15 cellular contexts compared by ENCODE assay signal in the genomic region with DNA sequence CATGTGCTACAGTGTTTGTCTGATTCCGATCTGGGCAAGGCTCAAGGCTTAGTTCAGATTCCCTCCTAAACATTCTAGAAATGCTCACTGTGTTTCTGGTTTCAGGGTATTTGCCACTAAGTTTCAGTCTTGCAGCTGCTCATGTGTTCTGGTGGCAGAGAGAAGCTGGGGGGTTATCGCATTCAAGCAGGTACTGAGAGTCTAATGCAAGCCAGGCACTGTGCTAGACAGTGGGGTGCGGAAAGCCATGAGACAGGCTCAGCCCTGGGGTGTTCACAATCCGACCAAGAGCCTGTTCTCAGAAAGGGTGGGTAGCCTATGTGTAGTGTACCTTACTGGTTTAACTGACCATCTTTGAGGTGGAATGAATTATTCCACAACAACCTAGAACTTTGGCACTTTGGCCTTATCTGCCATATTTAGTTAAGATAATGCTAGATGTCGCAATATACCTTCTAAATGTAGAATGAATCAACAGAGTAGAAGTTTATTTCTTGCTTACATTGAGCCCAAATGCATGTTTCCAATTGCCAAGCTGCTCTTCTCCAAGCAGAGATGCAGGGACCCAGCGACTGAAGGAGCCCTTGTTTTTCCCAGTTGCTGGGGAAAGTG. TPM values are rescaled to one million over a fixed set of nuclear protein-coding genes. Genes with fewer than 3 reads are reported as not detected.
DNase-seq lines count a peak whose midpoint lies in the region; ATAC-seq, FAIRE-seq and TF ChIP-seq lines count a peak whose summit lies in the region.
"Had no signal": no experiment of that assay in that cellular context is flagged by ENCODE, and none has a peak within 500 bp of the region (broad histone marks: within the 10 kb centered on the region; RNA-seq: fewer than 3 reads in every experiment).

No MANE protein-coding gene starts in this region.

- POLR2A ChIA-PET in IMR-90 (lab: Charles Lee; ENCODE audit: unreplicated experiment) (no interaction called here), HepG2 (lab: Yijun Ruan, JAX) (no interaction called here)

- TF ChIP-seq EP300 in HepG2 (IDR thresholded peaks at IDR 0.05; ENCODE audit: low read depth in 2 of 2, low read length in 2 of 2) (no peak; a peak in 1 of 4 replicates), HepG2 (CRISPR knock-in tag; IDR thresholded peaks at IDR 0.05; ENCODE audit: borderline replicate concordance) (no peak), sigmoid colon (IDR thresholded peaks at IDR 0.05) (no peak)

- H3K56ac ChIP-seq in IMR-90 (ENCODE audit: extremely low read depth, insufficient read depth, low read length) = no peak overlapping the region

- H3K14ac ChIP-seq in IMR-90 (replicated peaks; ENCODE audit: low read depth, low read length) = no peak overlapping the region

- no peak overlapping the region for H3K18ac ChIP-seq in IMR-90 (ENCODE audit: low read depth, low read length)

- H3K4me1 ChIP-seq in IMR-90 (ENCODE audit: control insufficient read depth, insufficient read depth, low read length) (peaks cover 11% of the 10 kb centered on the region), HepG2 (ENCODE audit: insufficient read depth, low read length) (peaks cover 23% of the 10 kb centered on the region), sigmoid colon (no peaks in the 10 kb centered on the region)
- H3K4me1 ChIP-seq: BE2C had no signal

- no peaks in the 10 kb centered on the region for H3K9me3 ChIP-seq in IMR-90 (ENCODE audit: control insufficient read depth, insufficient read depth, low read length)
- H3K9me3 ChIP-seq in HepG2 (ENCODE audit: low read length) = no peaks in the 10 kb centered on the region
- H3K9me3 ChIP-seq in sigmoid colon = no peaks in the 10 kb centered on the region
- H3K9me3 ChIP-seq: BE2C had no signal

- no peak for TF ChIP-seq RAD21 in IMR-90 (IDR thresholded peaks at IDR 0.05; ENCODE audit: low read length)
- TF ChIP-seq RAD21 in HepG2 (CRISPR knock-in tag; IDR thresholded peaks at IDR 0.05) = no peak

- WGBS in IMR-90 (ENCODE audit: extremely low coverage in 2 of 2, insufficient read length in 1 of 2), 2 experiments = 100% methylated on average over 1 of the region's 6 CpGs; no CpG with 5 or more reads in 1 of the 2 experiments
- 39% methylated on average over 6 of the region's 6 CpGs for WGBS in HepG2 (ENCODE audit: low lambda C conversion rate)
- WGBS in sigmoid colon, 2 donors = 77 to 87% methylated on average over 6 of the region's 6 CpGs

- dilution Hi-C loops in IMR-90 (cut with HindIII; ENCODE audit: low sequenced_read_pairs, unreplicated experiment) = no loop called here

- no peak overlapping the region for H3K27ac ChIP-seq in IMR-90 (ENCODE audit: insufficient read depth, low read length)
- no peak overlapping the region for H3K27ac ChIP-seq in HepG2 (ENCODE audit: extremely low read length, insufficient read depth, low read length)
- H3K27ac ChIP-seq in sigmoid colon = no peak overlapping the region

- no peak overlapping the region for H4K8ac ChIP-seq in IMR-90 (ENCODE audit: low read depth in 2 of 2, low read length in 2 of 2)

- H4K20me1 ChIP-seq in IMR-90 (ENCODE audit: insufficient read depth, low read length) (peaks cover 7% of the 10 kb centered on the region; the same call in 1 of the 2 replicates), HepG2 (ENCODE audit: insufficient read depth, low read length) (no peaks in the 10 kb centered on the region)

- H3K79me2 ChIP-seq in HepG2 (ENCODE audit: insufficient read depth, low read length) = no peaks in the 10 kb centered on the region

- no peak overlapping the region for H3K23ac ChIP-seq in IMR-90 (ENCODE audit: low read depth, low read length)

- in situ Hi-C loops in IMR-90 (cut with MboI; ENCODE audit: low sequenced_read_pairs) = no loop called here
- in situ Hi-C loops in HepG2 (cut with HindIII; ENCODE audit: extremely low pct_ligation_motif_present, low pct_unique_long_range_greater_than_20kb) = no loop called here

- TF ChIP-seq POLR2A in IMR-90 (IDR thresholded peaks at IDR 0.05; ENCODE audit: low read depth, low read length) (no peak), HepG2 (IDR thresholded peaks at IDR 0.05; ENCODE audit: insufficient read depth in 1 of 2, low read depth in 2 of 2, low read length in 2 of 2) (no peak), sigmoid colon (IDR thresholded peaks at IDR 0.05) (no peak)

- ATAC-seq in IMR-90 (ENCODE audit: low read depth) (no peak), HepG2 (peak; percentile 75)
- ATAC-seq: CD8-positive, alpha-beta T cell had no signal

- H2AK5ac ChIP-seq in IMR-90 (ENCODE audit: low read depth, low read length) = no peak overlapping the region

- H3K4me2 ChIP-seq in IMR-90 (ENCODE audit: low read depth, low read length) = no peak overlapping the region
- H3K4me2 ChIP-seq in HepG2 (ENCODE audit: low read depth, low read length) = peak overlapping the region; percentile 25; the same call in 1 of the 2 replicates

- CTCF ChIA-PET in IMR-90 (lab: Yijun Ruan, JAX) = no interaction called here
- CTCF ChIA-PET in HepG2 (lab: Yijun Ruan, JAX; ENCODE audit: low intra/inter-chr PET ratio, low total read pairs) = no interaction called here

- no peak overlapping the region for H2BK120ac ChIP-seq in IMR-90 (ENCODE audit: low read depth, low read length)

- no peak for TF ChIP-seq CTCF in IMR-90 (conservative IDR thresholded peaks at IDR 0.05; ENCODE audit: low read depth, low read length)
- no peak for TF ChIP-seq CTCF in HepG2 (CRISPR knock-in tag; IDR thresholded peaks at IDR 0.05)
- no peak for TF ChIP-seq CTCF in sigmoid colon (IDR thresholded peaks at IDR 0.05)

- no peak overlapping the region for H2BK5ac ChIP-seq in IMR-90 (ENCODE audit: low read depth, low read length, poor library complexity, severe bottlenecking)

- H2BK20ac ChIP-seq in IMR-90 (ENCODE audit: low read depth, low read length) = no peak overlapping the region; the same call in 1 of the 2 replicates

- peaks cover 19% of the 10 kb centered on the region for H3K27me3 ChIP-seq in IMR-90 (ENCODE audit: control insufficient read depth, insufficient read depth, low read length)
- H3K27me3 ChIP-seq in HepG2 (ENCODE audit: control insufficient read depth in 1 of 2, insufficient read depth in 2 of 2, low read length in 2 of 2) = peaks cover 0 to 1% of the 10 kb centered on the region in 2 experiments; a peak in 1 of 5 replicates
- no peaks in the 10 kb centered on the region for H3K27me3 ChIP-seq in sigmoid colon
- H3K27me3 ChIP-seq: BE2C had no signal

- H2AK9ac ChIP-seq in IMR-90 (replicated peaks; ENCODE audit: low read depth, low read length, poor library complexity) = peak overlapping the region; percentile 37

- intact Hi-C loops in IMR-90 (cut with micrococcal nuclease) (no loop called here), HepG2 (cut with micrococcal nuclease; ENCODE audit: unreplicated experiment) (no loop called here), sigmoid colon (cut with DNase I) (no loop called here)

- H3K9me1 ChIP-seq in IMR-90 (ENCODE audit: insufficient read depth, low read length) = peaks cover 6% of the 10 kb centered on the region; the same call in 1 of the 2 replicates

- no peak overlapping the region for H3K4ac ChIP-seq in IMR-90 (ENCODE audit: low read depth, low read length)

- no peaks in the 10 kb centered on the region for H3K36me3 ChIP-seq in IMR-90 (ENCODE audit: control insufficient read depth, insufficient read depth, low read length)
- no peaks in the 10 kb centered on the region for H3K36me3 ChIP-seq in HepG2 (replicated peaks in 1 of 2; ENCODE audit: control insufficient read depth in 1 of 2, insufficient read depth in 2 of 2, low read length in 2 of 2)
- no peaks in the 10 kb centered on the region for H3K36me3 ChIP-seq in sigmoid colon
- H3K36me3 ChIP-seq: BE2C had no signal

- no peaks in the 10 kb centered on the region for H3K79me1 ChIP-seq in IMR-90 (ENCODE audit: low read depth in 1 of 2, low read length in 2 of 2)

- H4K5ac ChIP-seq in IMR-90 (ENCODE audit: low read depth, low read length) = no peak overlapping the region

- H4K91ac ChIP-seq in IMR-90 (ENCODE audit: insufficient read depth, low read depth, low read length) = no peak overlapping the region

- no peak overlapping the region for H3K4me3 ChIP-seq in IMR-90 (ENCODE audit: insufficient read depth, low read depth, low read length)
- H3K4me3 ChIP-seq in HepG2 (replicated peaks in 1 of 3; ENCODE audit: insufficient read depth in 1 of 3, low read depth in 2 of 3, low read length in 3 of 3) = no peak overlapping the region
- H3K4me3 ChIP-seq in sigmoid colon = no peak overlapping the region

- no TSS peak for BruUV-seq in IMR-90 (replicated peaks; lab: Mats Ljungman, UMichigan)
- BruUV-seq in HepG2 (replicated peaks; lab: Mats Ljungman, UMichigan) = no TSS peak

- H2BK15ac ChIP-seq in IMR-90 (ENCODE audit: low read depth, low read length) = no peak overlapping the region

- H2AFZ ChIP-seq in IMR-90 (replicated peaks; ENCODE audit: low read length, poor library complexity) = no peak overlapping the region
- H2AFZ ChIP-seq in HepG2 (ENCODE audit: low read length) = no peak overlapping the region

- DNase-seq in IMR-90 = no peak
- DNase-seq in amniotic epithelial cell (ENCODE audit: low read depth) = peak; percentile 37
- no peak for DNase-seq in HepG2 (ENCODE audit: low spot score)
- DNase-seq in sigmoid colon = peak; percentile 32
- no peak for DNase-seq in NCI-H2029 treated with DMSO at 0.1 percent for 48 hours (lab: John Stamatoyannopoulos, UW)
- no peak for DNase-seq in RCC 7860 (ENCODE audit: low spot score)
- no peak for DNase-seq in NCI-H774 (lab: John Stamatoyannopoulos, UW)
- no peak for DNase-seq in activated gamma-delta T cell (lab: John Stamatoyannopoulos, UW)
- DNase-seq: BE2C; CD8-positive, alpha-beta T cell; GF-D8; NCI-H1048; NCI-H446; NCI-H748 treated with DMSO at 0.1 percent for 48 hours; SIG-M5 had no signal

- FAIRE-seq in HepG2 (lab: Jason Lieb, UNC) (peak; percentile 34), RCC 7860 (lab: Jason Lieb, UNC) (no peak)

- H3K9ac ChIP-seq in IMR-90 (ENCODE audit: low read depth, low read length) (no peak overlapping the region), HepG2 (ENCODE audit: insufficient read depth, low read depth, low read length) (no peak overlapping the region; the same call in 1 of the 2 replicates)

RNA-seq across cellular contexts. Expression of a gene that starts 55.2 kb away (rescaled TPM):
- total RNA-seq in IMR-90 (2012; rRNA removed) (8.1 and 10.0 TPM in 2 replicates), HepG2 (2016; rRNA removed; fragmentation: Illumina TruSeq; extraction: Trizol) (1.6 and 2.3 TPM in 2 replicates), sigmoid colon (10 to 100 TPM; 27.3 to 37.1 (median 29.3) TPM)
- polyA plus RNA-seq in IMR-90 (2012; rRNA removed) (4.4 and 4.5 TPM in 2 replicates), HepG2 (2011; rRNA removed) (0.58 and 0.67 TPM in 2 replicates), sigmoid colon (1 to 10 TPM in 1 of 3 donors, under 1 TPM in 2; under 0.01 to 1.3 (median 0.23) TPM)
- polyA plus RNA-seq in IMR-90 (2012; cell fraction: cytosol; rRNA removed) = 1.6 and 3.2 TPM in 2 replicates
- 1.6 and 2.6 TPM in 2 replicates for polyA plus RNA-seq in IMR-90 (2012; cell fraction: nucleus; rRNA removed; ENCODE audit: low replicate concordance)
- total RNA-seq in HepG2 (2016; cell fraction: cytosol; rRNA removed; fragmentation: Illumina TruSeq; extraction: Trizol; ENCODE audit: low read depth) = 1.6 and 3.0 TPM in 2 replicates
- 1.5 and 2.0 TPM in 2 replicates for total RNA-seq in HepG2 (2016; cell fraction: insoluble cytoplasmic fraction; rRNA removed; fragmentation: Illumina TruSeq; extraction: Trizol)
- total RNA-seq in HepG2 (2016; cell fraction: membrane; rRNA removed; fragmentation: Illumina TruSeq; extraction: Trizol) = 0.79 and 1.0 TPM in 2 replicates
- 2.9 and 3.2 TPM in 2 replicates for total RNA-seq in HepG2 (2016; cell fraction: nucleus; rRNA removed; fragmentation: Illumina TruSeq; extraction: Trizol)
- 0.55 and 0.59 TPM in 2 replicates for polyA plus RNA-seq in HepG2 (2011; cell fraction: cytosol; rRNA removed)
- 0.19 and 0.37 TPM in 2 replicates for polyA plus RNA-seq in HepG2 (2011; cell fraction: nucleus; rRNA removed)
- polyA plus RNA-seq in HepG2 (2012) = 0.31 and 0.60 TPM in 2 replicates
- 0.08 and 0.14 TPM in 2 replicates for polyA plus RNA-seq in HepG2 (2016; cell fraction: cytosol; fragmentation: Illumina TruSeq; extraction: Trizol; ENCODE audit: low read depth)
- polyA plus RNA-seq in HepG2 (2016; cell fraction: insoluble cytoplasmic fraction; fragmentation: Illumina TruSeq; extraction: Trizol; ENCODE audit: low read depth) = 1.5 TPM in 2 replicates
- 0.15 and 0.19 TPM in 2 replicates for polyA plus RNA-seq in HepG2 (2016; cell fraction: membrane; fragmentation: Illumina TruSeq; extraction: Trizol; ENCODE audit: low read depth)
- 1.7 and 2.2 TPM in 2 replicates for polyA plus RNA-seq in HepG2 (2016; cell fraction: nucleus; fragmentation: Illumina TruSeq; extraction: Trizol; ENCODE audit: insufficient read depth, low read depth)
- 2.0 and 4.4 TPM in 2 replicates for polyA minus RNA-seq in HepG2 (2011; rRNA and poly(A)+ RNA removed; ENCODE audit: low replicate concordance)
- 0.99 and 1.6 TPM in 2 replicates for polyA minus RNA-seq in HepG2 (2011; cell fraction: cytosol; rRNA and poly(A)+ RNA removed)
- polyA minus RNA-seq in HepG2 (2011; cell fraction: nucleus; rRNA and poly(A)+ RNA removed) = 1.9 and 2.3 TPM in 2 replicates
- total RNA-seq: CD8-positive, alpha-beta T cell had no signal

Comparison
In these comparisons a context has a peak if more than half of its experiments do, and no peak if none do; other contexts are left out.
1. DNase-seq: peak in amniotic epithelial cell (single experiment) and sigmoid colon (single experiment); none in IMR-90 (single experiment), HepG2 (single experiment), NCI-H2029 treated with DMSO at 0.1 percent for 48 hours (single experiment), RCC 7860 (single experiment), NCI-H774 (single experiment) and activated gamma-delta T cell (single experiment).